In genomic region chr20:57289401-57290177, GRCh38 we compare ENCODE assay signal across 1 cellular context.
TF ChIP-seq lines count a peak whose summit lies in the region.

No MANE protein-coding gene starts in this region.

TF ChIP-seq in IMR-90, 13 proteins besides CTCF, POLR2A, EP300 and RAD21 (continued from another document):
- TF ChIP-seq NFE2L2 (IDR thresholded peaks at IDR 0.05; ENCODE audit: low read depth, low read length) (no peak), MAZ (IDR thresholded peaks at IDR 0.05; ENCODE audit: borderline replicate concordance, low read depth, low read length) (no peak), MXI1 (IDR thresholded peaks at IDR 0.05; ENCODE audit: borderline replicate concordance, low read depth, low read length) (no peak), BHLHE40 (IDR thresholded peaks at IDR 0.05; ENCODE audit: low read depth, low read length) (no peak), RCOR1 (IDR thresholded peaks at IDR 0.05; ENCODE audit: insufficient replicate concordance, low read length) (no peak), RFX5 (IDR thresholded peaks at IDR 0.05; ENCODE audit: low read depth, low read length) (no peak), CHD1 (IDR thresholded peaks at IDR 0.05; ENCODE audit: low read depth, low read length) (no peak), USF2 (IDR thresholded peaks at IDR 0.05; ENCODE audit: low read depth, low read length) (no peak)
TF ChIP-seq in IMR-90: peak in this region for 0.
